Comparison of ENCODE assay signal across 8 cellular contexts in genomic region chrX:71103110-71103983, GRCh38. TPM values are rescaled to one million over a fixed set of nuclear protein-coding genes. Genes with fewer than 3 reads are reported as not detected.
A peak's percentile ranks its signal among the peaks of the same experiment; 100 is the strongest.
DNase-seq lines count a peak whose midpoint lies in the region; ATAC-seq and TF ChIP-seq lines count a peak whose summit lies in the region.

No MANE protein-coding gene starts in this region.

- no peaks in the 10 kb centered on the region for H3K9me3 Mint-ChIP-seq in CD8-positive, alpha-beta T cell
- no peaks in the 10 kb centered on the region for H3K9me3 Mint-ChIP-seq in T-helper 2 cell treated with Interferon-gamma antibody and Interleukin-4, amounts not matched to agents 5 μg/mL and 100 μg/mL, for 36 hours
- H3K9me3 Mint-ChIP-seq in dendritic cell treated with granulocyte-macrophage colony-stimulating factor and Interleukin-4, amounts not matched to agents 40 ng/mL and 50 ng/mL, for 4 days: no peaks in the 10 kb centered on the region
- H3K9me3 Mint-ChIP-seq in neural progenitor cell: peaks cover 12% of the 10 kb centered on the region

- no peak overlapping the region for H3K9ac ChIP-seq in neural progenitor cell

- peaks cover 2% of the 10 kb centered on the region for H4K20me1 ChIP-seq in neural progenitor cell (ENCODE audit: low read depth)

- H3K27ac ChIP-seq in CD8-positive, alpha-beta T cell (ENCODE audit: low read depth, low read length): peak overlapping the region; percentile 62
- H3K27ac ChIP-seq in neural progenitor cell: no peak overlapping the region

- peaks cover 83% of the 10 kb centered on the region for H3K4me1 Mint-ChIP-seq in CD8-positive, alpha-beta T cell (ENCODE audit: low read depth)
- H3K4me1 Mint-ChIP-seq in T-helper 2 cell treated with Interferon-gamma antibody and Interleukin-4, amounts not matched to agents 5 μg/mL and 100 μg/mL, for 36 hours (ENCODE audit: low read depth): peaks cover 58% of the 10 kb centered on the region
- H3K4me1 Mint-ChIP-seq in dendritic cell treated with granulocyte-macrophage colony-stimulating factor and Interleukin-4, amounts not matched to agents 40 ng/mL and 50 ng/mL, for 4 days (ENCODE audit: low read depth): peaks cover 55% of the 10 kb centered on the region
- peaks cover 37% of the 10 kb centered on the region for H3K4me1 Mint-ChIP-seq in neural progenitor cell

- H3K79me2 ChIP-seq in neural progenitor cell (ENCODE audit: low read depth): no peaks in the 10 kb centered on the region

- H3F3A ChIP-seq in neural progenitor cell (ENCODE audit: low read depth): peaks cover 21% of the 10 kb centered on the region

- peaks cover 21% of the 10 kb centered on the region for H3K36me3 Mint-ChIP-seq in CD8-positive, alpha-beta T cell
- H3K36me3 Mint-ChIP-seq in T-helper 2 cell treated with Interferon-gamma antibody and Interleukin-4, amounts not matched to agents 5 μg/mL and 100 μg/mL, for 36 hours (ENCODE audit: low read depth): peaks cover 38% of the 10 kb centered on the region
- H3K36me3 Mint-ChIP-seq in dendritic cell treated with granulocyte-macrophage colony-stimulating factor and Interleukin-4, amounts not matched to agents 40 ng/mL and 50 ng/mL, for 4 days (ENCODE audit: low read depth): peaks cover 35% of the 10 kb centered on the region
- no peaks in the 10 kb centered on the region for H3K36me3 Mint-ChIP-seq in neural progenitor cell

- H3K27me3 ChIP-seq in CD8-positive, alpha-beta T cell (ENCODE audit: insufficient read depth, low read length): no peaks in the 10 kb centered on the region
- H3K27me3 ChIP-seq in neural progenitor cell: peaks cover 27% of the 10 kb centered on the region

- TF ChIP-seq CTCF in CD8-positive, alpha-beta T cell (IDR thresholded peaks at IDR 0.05): no peak
- no peak for TF ChIP-seq CTCF in neural progenitor cell (IDR thresholded peaks at IDR 0.05)

- peak overlapping the region; percentile 9 for H2AFZ ChIP-seq in neural progenitor cell (replicated peaks)

- ATAC-seq in CD8-positive, alpha-beta T cell: peak; percentile 41
- ATAC-seq in HG02642 (IDR thresholded peaks at IDR 0.05; ENCODE audit: poor library complexity, unreplicated experiment): peak; percentile 51
- no peak for ATAC-seq in GM21526 (IDR thresholded peaks at IDR 0.05; ENCODE audit: low FRiP score, unreplicated experiment)

- no peaks in the 10 kb centered on the region for H3K27me3 Mint-ChIP-seq in CD8-positive, alpha-beta T cell (ENCODE audit: low read depth)
- no peaks in the 10 kb centered on the region for H3K27me3 Mint-ChIP-seq in T-helper 2 cell treated with Interferon-gamma antibody and Interleukin-4, amounts not matched to agents 5 μg/mL and 100 μg/mL, for 36 hours (ENCODE audit: low read depth)
- H3K27me3 Mint-ChIP-seq in dendritic cell treated with granulocyte-macrophage colony-stimulating factor and Interleukin-4, amounts not matched to agents 40 ng/mL and 50 ng/mL, for 4 days: no peaks in the 10 kb centered on the region
- peaks cover 2% of the 10 kb centered on the region for H3K27me3 Mint-ChIP-seq in neural progenitor cell (ENCODE audit: insufficient read depth, low read depth)

- H3K4me3 Mint-ChIP-seq in CD8-positive, alpha-beta T cell: peak overlapping the region; percentile 80
- H3K4me3 Mint-ChIP-seq in T-helper 2 cell treated with Interferon-gamma antibody and Interleukin-4, amounts not matched to agents 5 μg/mL and 100 μg/mL, for 36 hours: peak overlapping the region; percentile 76
- no peak overlapping the region for H3K4me3 Mint-ChIP-seq in dendritic cell treated with granulocyte-macrophage colony-stimulating factor and Interleukin-4, amounts not matched to agents 40 ng/mL and 50 ng/mL, for 4 days
- peak overlapping the region; percentile 62 for H3K4me3 Mint-ChIP-seq in neural progenitor cell

- DNase-seq in CD8-positive, alpha-beta T cell: peak in 5 of 7 experiments; percentile 51 to 78 (median 64)
- DNase-seq in T-helper 2 cell treated with Interferon-gamma antibody and Interleukin-4, amounts not matched to agents 5 μg/mL and 100 μg/mL, for 36 hours (ENCODE audit: low spot score): peak; percentile 36
- DNase-seq in neural progenitor cell (ENCODE audit: low spot score) (peak; percentile 48), H4 (ENCODE audit: low spot score) (no peak), NCI-H446 treated with DMSO at 0.1 percent for 48 hours (lab: John Stamatoyannopoulos, UW) (no peak)

- CTCF ChIA-PET in CD8-positive, alpha-beta T cell (lab: Charles Lee): interaction anchor here (0.9 to 5.2 kb wide), 4 partner anchors 10 to 75 kb away, joined by 3 to 80 read pairs (median 3); no protein-coding TSS in a partner anchor

- peak overlapping the region; percentile 31 for H3K4me3 ChIP-seq in CD8-positive, alpha-beta T cell (ENCODE audit: low read depth, low read length)
- no peak overlapping the region for H3K4me3 ChIP-seq in neural progenitor cell

- peak overlapping the region; percentile 58 for H3K4me2 ChIP-seq in neural progenitor cell

- intact Hi-C loops in CD8-positive, alpha-beta T cell (cut with DNase I, micrococcal nuclease): loop anchor here in 1 of 2 experiments (1.0 to 2.0 kb wide), 2 partner anchors 8 to 15 kb away; partner anchors contain the start of genes IL2RG and MED12
- intact Hi-C loops in dendritic cell treated with granulocyte-macrophage colony-stimulating factor and Interleukin-4, amounts not matched to agents 40 ng/mL and 50 ng/mL, for 4 days (cut with micrococcal nuclease): no loop called here

- POLR2A ChIA-PET in CD8-positive, alpha-beta T cell (lab: Charles Lee): interaction anchor here (1.3 to 5.2 kb wide), 4 partner anchors 8 to 27 kb away, joined by 3 to 60 read pairs (median 37); partner anchors contain the start of genes IL2RG and MED12

- H3K4me1 ChIP-seq in CD8-positive, alpha-beta T cell (ENCODE audit: insufficient read depth, low read length): peaks cover 85% of the 10 kb centered on the region
- peaks cover 22% of the 10 kb centered on the region for H3K4me1 ChIP-seq in neural progenitor cell

- no peaks in the 10 kb centered on the region for H3K9me3 ChIP-seq in CD8-positive, alpha-beta T cell (ENCODE audit: low read length)
- H3K9me3 ChIP-seq in neural progenitor cell (ENCODE audit: low read depth): no peaks in the 10 kb centered on the region

- H3K36me3 ChIP-seq in CD8-positive, alpha-beta T cell (ENCODE audit: insufficient read depth, low read length): no peaks in the 10 kb centered on the region
- no peaks in the 10 kb centered on the region for H3K36me3 ChIP-seq in neural progenitor cell

- H3K27ac Mint-ChIP-seq in CD8-positive, alpha-beta T cell: peak overlapping the region; percentile 96
- peak overlapping the region; percentile 83 for H3K27ac Mint-ChIP-seq in T-helper 2 cell treated with Interferon-gamma antibody and Interleukin-4, amounts not matched to agents 5 μg/mL and 100 μg/mL, for 36 hours
- peak overlapping the region; percentile 82 for H3K27ac Mint-ChIP-seq in dendritic cell treated with granulocyte-macrophage colony-stimulating factor and Interleukin-4, amounts not matched to agents 40 ng/mL and 50 ng/mL, for 4 days
- H3K27ac Mint-ChIP-seq in neural progenitor cell: peak overlapping the region; percentile 47

RNA-seq across cellular contexts. Expression of gene CXorf65, which starts 3.2 kb away (rescaled TPM):
- total RNA-seq in CD8-positive, alpha-beta T cell: 10 to 100 TPM; 51.0 to 57.6 TPM
- not detected in 2 replicates for total RNA-seq in neural progenitor cell (ENCODE audit: low replicate concordance)
- not detected in 2 replicates for total RNA-seq in H4 (2014; rRNA removed; shearing (Covaris generic))

RNA-seq across cellular contexts. Expression of gene FOXO4, which starts 7.7 kb away (rescaled TPM):
- total RNA-seq in CD8-positive, alpha-beta T cell: 10 to 100 TPM; 24.1 to 32.6 TPM
- 2.5 and 6.8 TPM in 2 replicates for total RNA-seq in neural progenitor cell (ENCODE audit: low replicate concordance)
- total RNA-seq in H4 (2014; rRNA removed; shearing (Covaris generic)): 2.1 and 2.5 TPM in 2 replicates

RNA-seq across cellular contexts. Expression of gene IL2RG, which starts 8.0 kb away (rescaled TPM):
- 100 to 1,000 TPM; 166 to 197 TPM for total RNA-seq in CD8-positive, alpha-beta T cell
- not detected in 2 replicates for total RNA-seq in neural progenitor cell (ENCODE audit: low replicate concordance)
- total RNA-seq in H4 (2014; rRNA removed; shearing (Covaris generic)): not detected in 2 replicates

RNA-seq across cellular contexts. Expression of gene MED12, which starts 15.0 kb away (rescaled TPM):
- total RNA-seq in CD8-positive, alpha-beta T cell: 10 to 100 TPM; 54.5 to 57.4 TPM
- total RNA-seq in neural progenitor cell (ENCODE audit: low replicate concordance): 27.0 and 40.2 TPM in 2 replicates
- 15.4 and 17.3 TPM in 2 replicates for total RNA-seq in H4 (2014; rRNA removed; shearing (Covaris generic))

RNA-seq across cellular contexts. Expression of gene SNX12, which starts 35.2 kb away (rescaled TPM):
- total RNA-seq in CD8-positive, alpha-beta T cell: 10 to 100 TPM; 23.9 to 27.1 TPM
- 58.1 and 82.9 TPM in 2 replicates for total RNA-seq in neural progenitor cell (ENCODE audit: low replicate concordance)
- total RNA-seq in H4 (2014; rRNA removed; shearing (Covaris generic)): 62.4 and 77.0 TPM in 2 replicates

Comparison
In these comparisons a context has a peak if more than half of its experiments do, and no peak if none do; other contexts are left out.
1. DNase-seq: peak in CD8-positive, alpha-beta T cell (5 of 7), T-helper 2 cell treated with Interferon-gamma antibody and Interleukin-4, amounts not matched to agents 5 μg/mL and 100 μg/mL, for 36 hours (single experiment) and neural progenitor cell (single experiment); none in H4 (single experiment) and NCI-H446 treated with DMSO at 0.1 percent for 48 hours (single experiment).
2. RNA of gene CXorf65, which starts 3.2 kb away (total RNA-seq): 51.0 to 57.6 TPM in CD8-positive, alpha-beta T cell; not detected in neural progenitor cell and not detected in H4; every median in the first group is over 10 times any median in the second.
3. RNA of gene IL2RG, which starts 8.0 kb away (total RNA-seq): 166 to 197 TPM in CD8-positive, alpha-beta T cell; not detected in neural progenitor cell and not detected in H4; every median in the first group is over 100 times any median in the second.
4. Peak in every context shown above with its lines, with median percentiles within 50 percentile points of each other: H3K27ac Mint-ChIP-seq.